8 cellular contexts compared by ENCODE assay signal in genomic region chrX:989959-990510, GRCh38.
DNase-seq lines count a peak whose midpoint lies in the region; ATAC-seq, FAIRE-seq and TF ChIP-seq lines count a peak whose summit lies in the region.

No MANE protein-coding gene starts in this region.

- H2AFZ ChIP-seq in Karpas-422 (ENCODE audit: low read length): peak overlapping the region; percentile 71; the same call in 1 of the 2 replicates

- H3K4me2 ChIP-seq in Karpas-422 (ENCODE audit: low read depth, low read length, poor library complexity, severe bottlenecking): peak overlapping the region; percentile 61

- H3K27ac ChIP-seq in Karpas-422 (ENCODE audit: low read length): no peak overlapping the region
- no peak overlapping the region for H3K27ac ChIP-seq in thymus (ENCODE audit: low read depth)

- CTCF ChIA-PET in activated CD4-positive, alpha-beta memory T cell treated with anti-CD3 and anti-CD28 coated beads for 36 hours (lab: Charles Lee): no interaction called here

- H3K27me3 Mint-ChIP-seq in CD14-positive monocyte (ENCODE audit: low read depth in 3 of 3): peaks cover 4 to 6% (median 6%) of the 10 kb centered on the region in 3 donors
- no peaks in the 10 kb centered on the region for H3K27me3 Mint-ChIP-seq in activated CD4-positive, alpha-beta memory T cell treated with anti-CD3 and anti-CD28 coated beads for 36 hours
- peaks cover 0 to 3% of the 10 kb centered on the region in 2 donors for H3K27me3 Mint-ChIP-seq in natural killer cell treated with Interleukin-12 subunit alpha and Interleukin-12 subunit beta and Interleukin-15 and Interleukin-18, amount 100 ng/mL, for 72 hours

- H3K4me3 ChIP-seq in Karpas-422 (ENCODE audit: low read length): peak overlapping the region; percentile 45; the same call in 1 of the 2 replicates
- H3K4me3 ChIP-seq in thymus (ENCODE audit: low read length): peak overlapping the region; percentile 4

- H3K36me3 ChIP-seq in Karpas-422 (ENCODE audit: insufficient read depth, low read length): no peaks in the 10 kb centered on the region
- no peaks in the 10 kb centered on the region for H3K36me3 ChIP-seq in thymus (ENCODE audit: control insufficient read depth, insufficient read depth)

- no peaks in the 10 kb centered on the region for H4K20me1 ChIP-seq in Karpas-422 (ENCODE audit: insufficient read depth, low read depth, low read length)

- peak; percentile 65 for DNase-seq in CD14-positive monocyte (ENCODE audit: low spot score)
- DNase-seq in Karpas-422: peak; percentile 86
- peak; percentile 69 for DNase-seq in activated CD4-positive, alpha-beta memory T cell treated with anti-CD3 and anti-CD28 coated beads for 36 hours
- DNase-seq in natural killer cell treated with Interleukin-12 subunit alpha and Interleukin-12 subunit beta and Interleukin-15 and Interleukin-18, amount 100 ng/mL, for 72 hours (ENCODE audit: low spot score): peak; percentile 81
- DNase-seq in NCI-H1694 treated with DMSO at 0.1 percent for 48 hours (lab: John Stamatoyannopoulos, UW): no peak

- TF ChIP-seq CTCF in CD14-positive monocyte (IDR thresholded peaks at IDR 0.05): no peak

- no peaks in the 10 kb centered on the region for H3K4me1 Mint-ChIP-seq in CD14-positive monocyte
- no peaks in the 10 kb centered on the region for H3K4me1 Mint-ChIP-seq in activated CD4-positive, alpha-beta memory T cell treated with anti-CD3 and anti-CD28 coated beads for 36 hours (ENCODE audit: low read depth)
- peaks cover 10 to 12% of the 10 kb centered on the region in 2 donors for H3K4me1 Mint-ChIP-seq in natural killer cell treated with Interleukin-12 subunit alpha and Interleukin-12 subunit beta and Interleukin-15 and Interleukin-18, amount 100 ng/mL, for 72 hours (ENCODE audit: low read depth in 2 of 2)

- FAIRE-seq in endometrium (lab: Jason Lieb, UNC): peak; percentile 97

- no peaks in the 10 kb centered on the region for H3K36me3 Mint-ChIP-seq in CD14-positive monocyte
- H3K36me3 Mint-ChIP-seq in activated CD4-positive, alpha-beta memory T cell treated with anti-CD3 and anti-CD28 coated beads for 36 hours: peaks cover 1% of the 10 kb centered on the region
- H3K36me3 Mint-ChIP-seq in natural killer cell treated with Interleukin-12 subunit alpha and Interleukin-12 subunit beta and Interleukin-15 and Interleukin-18, amount 100 ng/mL, for 72 hours: peaks cover 11% of the 10 kb centered on the region

- intact Hi-C loops in CD14-positive monocyte (cut with micrococcal nuclease): no loop called here
- intact Hi-C loops in activated CD4-positive, alpha-beta memory T cell treated with anti-CD3 and anti-CD28 coated beads for 36 hours (cut with micrococcal nuclease): no loop called here

- POLR2A ChIA-PET in activated CD4-positive, alpha-beta memory T cell treated with anti-CD3 and anti-CD28 coated beads for 36 hours (lab: Charles Lee): no interaction called here

- H3K9me3 ChIP-seq in Karpas-422 (ENCODE audit: low read length) (no peaks in the 10 kb centered on the region), thymus (ENCODE audit: control insufficient read depth) (no peaks in the 10 kb centered on the region)

- no peaks in the 10 kb centered on the region for H3K9me2 ChIP-seq in Karpas-422 (replicated peaks; ENCODE audit: insufficient read depth, low read length)

- H3K9me3 Mint-ChIP-seq in CD14-positive monocyte: peaks cover 20 to 36% (median 25%) of the 10 kb centered on the region in 7 donors
- H3K9me3 Mint-ChIP-seq in activated CD4-positive, alpha-beta memory T cell treated with anti-CD3 and anti-CD28 coated beads for 36 hours: peaks cover 22% of the 10 kb centered on the region
- peaks cover 12% of the 10 kb centered on the region for H3K9me3 Mint-ChIP-seq in natural killer cell treated with Interleukin-12 subunit alpha and Interleukin-12 subunit beta and Interleukin-15 and Interleukin-18, amount 100 ng/mL, for 72 hours

- H3K4me1 ChIP-seq in Karpas-422 (ENCODE audit: low read length): peaks cover 5% of the 10 kb centered on the region
- H3K4me1 ChIP-seq in thymus (ENCODE audit: control insufficient read depth, insufficient read depth, low read length): no peaks in the 10 kb centered on the region

- H3K4me3 Mint-ChIP-seq in CD14-positive monocyte: peak overlapping the region; percentile 52 to 68
- H3K4me3 Mint-ChIP-seq in activated CD4-positive, alpha-beta memory T cell treated with anti-CD3 and anti-CD28 coated beads for 36 hours: peak overlapping the region; percentile 41
- peak overlapping the region; percentile 34 for H3K4me3 Mint-ChIP-seq in natural killer cell treated with Interleukin-12 subunit alpha and Interleukin-12 subunit beta and Interleukin-15 and Interleukin-18, amount 100 ng/mL, for 72 hours

- peak; percentile 95 for ATAC-seq in GM19395 (IDR thresholded peaks at IDR 0.05; ENCODE audit: unreplicated experiment)
- peak; percentile 70 to 96 for ATAC-seq in natural killer cell treated with Interleukin-12 subunit alpha and Interleukin-12 subunit beta and Interleukin-15 and Interleukin-18, amount 100 ng/mL, for 72 hours

- WGBS in thymus: 76% methylated on average over 25 of the region's 25 CpGs

- H3K9ac ChIP-seq in Karpas-422 (ENCODE audit: low read length): peak overlapping the region; percentile 39

- no peaks in the 10 kb centered on the region for H3K79me2 ChIP-seq in Karpas-422 (ENCODE audit: low read length)

- H3K27ac Mint-ChIP-seq in CD14-positive monocyte: peak overlapping the region; percentile 34 to 93 (median 80)
- peak overlapping the region; percentile 18 for H3K27ac Mint-ChIP-seq in activated CD4-positive, alpha-beta memory T cell treated with anti-CD3 and anti-CD28 coated beads for 36 hours
- peak overlapping the region in 1 of 2 donors; percentile 63 for H3K27ac Mint-ChIP-seq in natural killer cell treated with Interleukin-12 subunit alpha and Interleukin-12 subunit beta and Interleukin-15 and Interleukin-18, amount 100 ng/mL, for 72 hours

- H3K27me3 ChIP-seq in Karpas-422 (ENCODE audit: low read length): no peaks in the 10 kb centered on the region
- no peaks in the 10 kb centered on the region for H3K27me3 ChIP-seq in thymus (ENCODE audit: control insufficient read depth, insufficient read depth)
